Comparison of ENCODE assay signal across 18 cellular contexts in the genomic region with DNA sequence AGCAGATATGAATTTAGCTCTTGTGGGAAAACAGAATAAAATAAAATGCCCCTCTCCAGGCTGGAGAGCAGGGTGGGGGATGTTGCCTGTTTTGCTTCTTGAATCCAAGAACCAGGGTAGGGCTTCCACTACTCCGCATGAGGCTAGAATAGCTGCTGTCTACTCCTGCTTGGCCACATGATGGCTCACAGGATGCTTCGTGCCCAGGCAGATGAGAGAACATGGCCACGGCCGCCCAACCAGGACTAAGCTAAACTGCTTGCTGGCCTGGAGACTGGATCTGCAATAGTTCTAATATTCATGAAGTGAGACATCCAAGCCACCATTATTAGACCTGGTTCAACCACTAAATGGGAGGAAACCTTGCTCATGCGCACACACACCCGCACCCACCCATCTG.
DNase-seq lines count a peak whose midpoint lies in the region; ATAC-seq and TF ChIP-seq lines count a peak whose summit lies in the region.
"Had no signal": no experiment of that assay in that cellular context is flagged by ENCODE, and none has a peak within 500 bp of the region (broad histone marks: within the 10 kb centered on the region; RNA-seq: fewer than 3 reads in every experiment).

No MANE protein-coding gene starts in this region.

- H3K4me1 Mint-ChIP-seq in neural progenitor cell = peaks cover 2% of the 10 kb centered on the region
- no peaks in the 10 kb centered on the region for H3K4me1 Mint-ChIP-seq in activated CD4-positive, alpha-beta T cell treated with anti-CD3 and anti-CD28 coated beads, Interleukin-2, amount 10 ng/mL, durations not matched to agents 7 days and 5 days
- H3K4me1 Mint-ChIP-seq: mesothelial cell of epicardium had no signal

- intact Hi-C loops in PC-9 (cut with micrococcal nuclease; ENCODE audit: unreplicated experiment) (no loop called here), ascending aorta (cut with DNase I) (loop anchor here (5.0 kb wide), 1 partner anchor 181 kb away; no protein-coding TSS in a partner anchor)

- no peak overlapping the region for H3K27ac ChIP-seq in PC-9
- no peak overlapping the region for H3K27ac ChIP-seq in neural progenitor cell
- H3K27ac ChIP-seq in ascending aorta = no peak overlapping the region

- H3K4me3 ChIP-seq in PC-9 (no peak overlapping the region), neural progenitor cell (no peak overlapping the region), ascending aorta (no peak overlapping the region)

- no peaks in the 10 kb centered on the region for H3K9me3 Mint-ChIP-seq in neural progenitor cell
- H3K9me3 Mint-ChIP-seq in activated CD4-positive, alpha-beta T cell treated with anti-CD3 and anti-CD28 coated beads, Interleukin-2, amount 10 ng/mL, durations not matched to agents 7 days and 5 days = no peaks in the 10 kb centered on the region
- H3K9me3 Mint-ChIP-seq: mesothelial cell of epicardium had no signal

- CTCF ChIA-PET in PC-9 (lab: Charles Lee) = no interaction called here
- CTCF ChIA-PET in activated CD4-positive, alpha-beta T cell treated with anti-CD3 and anti-CD28 coated beads, Interleukin-2, amount 10 ng/mL, durations not matched to agents 7 days and 5 days (lab: Charles Lee) = interaction anchor here (0.6 kb wide), 1 partner anchor 166 kb away, joined by 3 read pairs; no protein-coding TSS in a partner anchor

- no TSS peak for BruUV-seq in PC-9 (replicated peaks; lab: Mats Ljungman, UMichigan)

- H3K9ac ChIP-seq in neural progenitor cell = no peak overlapping the region

- H3K9me2 ChIP-seq in PC-9 (ENCODE audit: insufficient read depth) = no peaks in the 10 kb centered on the region; the same call in 1 of the 2 replicates

- no peak for ATAC-seq in HG02623 (IDR thresholded peaks at IDR 0.05; ENCODE audit: unreplicated experiment)
- ATAC-seq in GM18868 (IDR thresholded peaks at IDR 0.05; ENCODE audit: unreplicated experiment) = no peak

- H3K4me2 ChIP-seq in PC-9 (no peak overlapping the region), neural progenitor cell (no peak overlapping the region)

- H3F3A ChIP-seq in PC-9 (ENCODE audit: insufficient read depth, low read depth) = no peaks in the 10 kb centered on the region
- H3F3A ChIP-seq in neural progenitor cell (ENCODE audit: low read depth) = no peaks in the 10 kb centered on the region

- H4K20me1 ChIP-seq in PC-9 (ENCODE audit: insufficient read depth) = no peaks in the 10 kb centered on the region
- H4K20me1 ChIP-seq in neural progenitor cell (ENCODE audit: low read depth) = no peaks in the 10 kb centered on the region

- H3K27ac Mint-ChIP-seq in neural progenitor cell = no peak overlapping the region
- no peak overlapping the region for H3K27ac Mint-ChIP-seq in activated CD4-positive, alpha-beta T cell treated with anti-CD3 and anti-CD28 coated beads, Interleukin-2, amount 10 ng/mL, durations not matched to agents 7 days and 5 days
- H3K27ac Mint-ChIP-seq: mesothelial cell of epicardium had no signal

- H3K4me1 ChIP-seq in PC-9 (replicated peaks; ENCODE audit: insufficient read depth) (no peaks in the 10 kb centered on the region), neural progenitor cell (no peaks in the 10 kb centered on the region), ascending aorta (no peaks in the 10 kb centered on the region)

- no peaks in the 10 kb centered on the region for H3K36me3 ChIP-seq in PC-9 (ENCODE audit: low read depth)
- H3K36me3 ChIP-seq in neural progenitor cell = no peaks in the 10 kb centered on the region
- no peaks in the 10 kb centered on the region for H3K36me3 ChIP-seq in ascending aorta

- H3K9me3 ChIP-seq in PC-9 (ENCODE audit: insufficient read depth, low read depth) (no peaks in the 10 kb centered on the region), neural progenitor cell (ENCODE audit: low read depth) (no peaks in the 10 kb centered on the region), ascending aorta (no peaks in the 10 kb centered on the region)

- H3K4me3 Mint-ChIP-seq in neural progenitor cell = no peak overlapping the region
- no peak overlapping the region for H3K4me3 Mint-ChIP-seq in activated CD4-positive, alpha-beta T cell treated with anti-CD3 and anti-CD28 coated beads, Interleukin-2, amount 10 ng/mL, durations not matched to agents 7 days and 5 days
- H3K4me3 Mint-ChIP-seq: mesothelial cell of epicardium had no signal

- no peaks in the 10 kb centered on the region for H3K36me3 Mint-ChIP-seq in neural progenitor cell
- no peaks in the 10 kb centered on the region for H3K36me3 Mint-ChIP-seq in activated CD4-positive, alpha-beta T cell treated with anti-CD3 and anti-CD28 coated beads, Interleukin-2, amount 10 ng/mL, durations not matched to agents 7 days and 5 days (ENCODE audit: low read depth)
- H3K36me3 Mint-ChIP-seq: mesothelial cell of epicardium had no signal

- H3K79me2 ChIP-seq in PC-9 (ENCODE audit: low read depth) (no peaks in the 10 kb centered on the region), neural progenitor cell (ENCODE audit: low read depth) (no peaks in the 10 kb centered on the region)

- DNase-seq in EH (ENCODE audit: low read depth) (peak; percentile 15), PC-9 (no peak), fibroblast of gingiva (ENCODE audit: low read depth) (peak; percentile 56), neural progenitor cell (ENCODE audit: low spot score) (no peak), ascending aorta (ENCODE audit: low spot score in 2 of 2) (no peak)
- DNase-seq in activated CD4-positive, alpha-beta T cell treated with anti-CD3 and anti-CD28 coated beads, Interleukin-2, amount 10 ng/mL, durations not matched to agents 7 days and 5 days = no peak
- DNase-seq: activated gamma-delta T cell; amniotic stem cell; COR-L47; GOT3; kidney glomerular epithelial cell; NCI-H187 treated with DMSO at 0.1 percent for 48 hours; NCI-H510A; stimulated activated naive CD4-positive, alpha-beta T cell treated with Interleukin-2 at 50 U/mL for 16 hours; T-helper 9 cell had no signal

- no peak for TF ChIP-seq CTCF in PC-9 (conservative IDR thresholded peaks at IDR 0.05)
- TF ChIP-seq CTCF in neural progenitor cell (IDR thresholded peaks at IDR 0.05) = no peak
- TF ChIP-seq CTCF in ascending aorta (IDR thresholded peaks at IDR 0.05) = peak in 1 of 3 experiments; percentile 20

- POLR2A ChIA-PET in PC-9 (lab: Charles Lee; ENCODE audit: unreplicated experiment) = interaction anchor here (0.9 kb wide), 1 partner anchor 454 kb away, joined by 8 read pairs; no protein-coding TSS in a partner anchor
- POLR2A ChIA-PET in activated CD4-positive, alpha-beta T cell treated with anti-CD3 and anti-CD28 coated beads, Interleukin-2, amount 10 ng/mL, durations not matched to agents 7 days and 5 days (lab: Charles Lee) = no interaction called here

- H3K27me3 ChIP-seq in PC-9 (ENCODE audit: insufficient read depth, low read depth) = no peaks in the 10 kb centered on the region
- H3K27me3 ChIP-seq in neural progenitor cell = no peaks in the 10 kb centered on the region
- H3K27me3 ChIP-seq in ascending aorta = no peaks in the 10 kb centered on the region

- H2AFZ ChIP-seq in PC-9 (peak overlapping the region; percentile 13; the same call in 1 of the 2 replicates), neural progenitor cell (replicated peaks) (peak overlapping the region; percentile 65)

- H3K27me3 Mint-ChIP-seq in neural progenitor cell (ENCODE audit: insufficient read depth, low read depth) = peaks cover 3% of the 10 kb centered on the region
- H3K27me3 Mint-ChIP-seq in activated CD4-positive, alpha-beta T cell treated with anti-CD3 and anti-CD28 coated beads, Interleukin-2, amount 10 ng/mL, durations not matched to agents 7 days and 5 days = peaks cover 3% of the 10 kb centered on the region

Comparison
In these comparisons a context has a peak if more than half of its experiments do, and no peak if none do; other contexts are left out.
1. DNase-seq: peak in EH (single experiment) and fibroblast of gingiva (single experiment); none in PC-9 (0 of 2), neural progenitor cell (single experiment), activated CD4-positive, alpha-beta T cell treated with anti-CD3 and anti-CD28 coated beads, Interleukin-2, amount 10 ng/mL, durations not matched to agents 7 days and 5 days (single experiment) and ascending aorta (0 of 2).